In genomic region chr22:21818487-21819182, GRCh38 we compare ENCODE assay signal across 1 cellular context.
TF ChIP-seq lines count a peak whose summit lies in the region.

No MANE protein-coding gene starts in this region.

TF ChIP-seq in H1, 55 proteins besides CTCF, POLR2A, EP300 and RAD21 (continued from another document):
- TF ChIP-seq ATF2 (IDR thresholded peaks at IDR 0.05; ENCODE audit: low read length), result no peak
- no peak for TF ChIP-seq KDM4A (IDR thresholded peaks at IDR 0.05; ENCODE audit: low read depth, low read length, severe bottlenecking)
- no peak for TF ChIP-seq BACH1 (IDR thresholded peaks at IDR 0.05; ENCODE audit: low read length)
